In the genomic region with DNA sequence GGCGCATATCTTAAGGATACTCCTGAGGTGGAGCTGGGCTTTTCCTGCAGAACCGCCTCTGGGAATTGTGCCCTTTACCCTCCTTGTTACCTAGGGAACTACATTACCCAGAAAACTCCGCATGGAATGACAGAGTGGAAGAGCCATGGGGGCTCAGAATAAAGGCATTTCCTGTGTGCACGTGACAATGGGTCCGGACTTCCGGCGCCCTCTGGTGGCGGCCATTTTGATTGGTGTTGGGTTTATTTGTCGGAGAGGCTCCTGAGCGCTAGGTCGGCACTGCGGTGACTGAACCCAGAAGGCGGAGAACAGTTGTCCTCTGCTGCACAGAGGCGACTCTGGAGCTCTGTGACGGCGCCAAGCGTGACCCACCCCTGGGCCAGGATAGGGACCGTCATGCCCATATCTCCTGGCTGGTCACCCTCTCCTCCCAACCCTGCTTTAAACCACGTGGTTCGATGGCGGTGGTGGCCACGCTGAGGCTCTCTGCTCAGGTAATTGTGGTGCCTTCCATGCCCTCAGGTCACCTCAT, we compare ENCODE assay signal across 8 cellular contexts. TPM values are rescaled to one million over a fixed set of nuclear protein-coding genes. Genes with fewer than 3 reads are reported as not detected.
DNase-seq lines count a peak whose midpoint lies in the region; ATAC-seq and TF ChIP-seq lines count a peak whose summit lies in the region.

Gene ZNF587B (plus strand): TSS at position 229 of the 532 bp plus-strand sequence. CDS start 230 bp downstream, at position 459.

- peak; percentile 59 to 79 for TF ChIP-seq CTCF in brain (conservative IDR thresholded peaks at IDR 0.05)
- peak; percentile 62 for TF ChIP-seq CTCF in progenitor cell of endocrine pancreas (IDR thresholded peaks at IDR 0.05; ENCODE audit: unreplicated experiment)

- H3K9me3 Mint-ChIP-seq in brain (peaks cover 0 to 23% (median 4%) of the 10 kb centered on the region in 5 experiments), progenitor cell of endocrine pancreas (ENCODE audit: low read depth) (no peaks in the 10 kb centered on the region)

- H3K27me3 Mint-ChIP-seq in brain = peaks cover 2% of the 10 kb centered on the region
- no peaks in the 10 kb centered on the region for H3K27me3 Mint-ChIP-seq in progenitor cell of endocrine pancreas

- H3K4me1 Mint-ChIP-seq in brain (peaks cover 33% of the 10 kb centered on the region), progenitor cell of endocrine pancreas (ENCODE audit: low read depth) (peaks cover 45% of the 10 kb centered on the region)

- peak within 1 kb of the TSS; percentile 89 to 98 (median 94) for H3K4me3 Mint-ChIP-seq in brain
- peak within 1 kb of the TSS; percentile 86 for H3K4me3 Mint-ChIP-seq in progenitor cell of endocrine pancreas (ENCODE audit: low read depth)

- in situ Hi-C loops in G401 (cut with HindIII; ENCODE audit: low sequenced_read_pairs) = no loop called here

- peaks cover 64% of the 10 kb centered on the region for H3K36me3 Mint-ChIP-seq in brain
- H3K36me3 Mint-ChIP-seq in progenitor cell of endocrine pancreas (ENCODE audit: insufficient read depth) = peaks cover 17% of the 10 kb centered on the region

- H3K27ac Mint-ChIP-seq in brain = peak within 1 kb of the TSS; percentile 80 to 97 (median 95)
- H3K27ac Mint-ChIP-seq in progenitor cell of endocrine pancreas = peak within 1 kb of the TSS; percentile 94

- ATAC-seq in HG02884 (IDR thresholded peaks at IDR 0.05; ENCODE audit: unreplicated experiment) = no peak
- no peak for ATAC-seq in GM21381 (IDR thresholded peaks at IDR 0.05; ENCODE audit: unreplicated experiment)
- ATAC-seq in HG02970 (IDR thresholded peaks at IDR 0.05; ENCODE audit: low FRiP score, unreplicated experiment) = no peak

- peak; percentile 93 for DNase-seq in G401 (ENCODE audit: low spot score)
- DNase-seq in RPMI8226 = peak; percentile 15
- peak; percentile 99 for DNase-seq in iPS DF 19.7 (ENCODE audit: low read depth, low spot score)
- DNase-seq in progenitor cell of endocrine pancreas (ENCODE audit: low spot score, unreplicated experiment) = peak; percentile 78

RNA-seq across cellular contexts. Expression of gene ZNF587B, which starts in this region (rescaled TPM):
- total RNA-seq in G401 (2014; rRNA removed; shearing (Covaris generic)) = 6.0 and 12.8 TPM in 2 replicates
- 0.59 TPM for polyA plus RNA-seq in brain (ENCODE audit: insufficient read depth, low read depth, low replicate concordance)
- 24.9 and 29.8 TPM in 2 replicates for total RNA-seq in progenitor cell of endocrine pancreas

Comparison
In these comparisons a context has a peak if more than half of its experiments do, and no peak if none do; other contexts are left out.
1. DNase-seq: peak in every context shown above with its lines; median percentile 99 in iPS DF 19.7; 93 in G401; 78 in progenitor cell of endocrine pancreas; 15 in RPMI8226.